ENCODE assay signal across 35 cellular contexts in genomic region chr1:235236128-235236527, GRCh38.
"Had no signal": no experiment of that assay in that cellular context is flagged by ENCODE, and none has a peak within 500 bp of the region (broad histone marks: within the 10 kb centered on the region; RNA-seq: fewer than 3 reads in every experiment).

No MANE protein-coding gene starts in this region.

- H3K4me3 Mint-ChIP-seq: activated CD4-positive, alpha-beta memory T cell treated with anti-CD3 and anti-CD28 coated beads for 36 hours; activated CD4-positive, alpha-beta T cell treated with anti-CD3 and anti-CD28 coated beads for 36 hours; activated CD4-positive, alpha-beta T cell treated with anti-CD3 and anti-CD28 coated beads, Interleukin-2, amount 10 ng/mL, durations not matched to agents 24 days and 14 days; activated CD8-positive, alpha-beta T cell treated with anti-CD3 and anti-CD28 coated beads, Interleukin-2, amount 10 ng/mL, durations not matched to agents 7 days and 5 days; activated naive CD4-positive, alpha-beta T cell treated with anti-CD3 and anti-CD28 coated beads, Interleukin-2, amount 10 ng/mL, durations not matched to agents 7 days and 5 days; activated naive CD8-positive, alpha-beta T cell treated with anti-CD3 and anti-CD28 coated beads, Interleukin-2, amount 10 ng/mL, durations not matched to agents 7 days and 5 days; activated T-cell treated with anti-CD3 and anti-CD28 coated beads, Interleukin-2, amount 50 U/mL, for 24 hours; activated T-cell treated with anti-CD3 and anti-CD28 coated beads, Interleukin-2, amount 50 U/mL, for 72 hours; brain; dendritic cell treated with granulocyte-macrophage colony-stimulating factor and Interleukin-4, amounts not matched to agents 40 ng/mL and 50 ng/mL, for 4 days; endodermal cell; T-cell; T-helper 1 cell treated with Interleukin-12 subunit alpha and Interleukin-12 subunit beta and Interleukin-4 antibody, amounts not matched to agents 30 μg/mL and 1 μg/mL, for 36 hours; T-helper 2 cell treated with Interferon-gamma antibody and Interleukin-4, amounts not matched to agents 5 μg/mL and 100 μg/mL, for 36 hours had no signal

- H3K4me1 ChIP-seq: ascending aorta, breast epithelium, esophagus muscularis mucosa, gastrocnemius medialis had no signal

- H3K9me3 Mint-ChIP-seq: activated CD4-positive, alpha-beta memory T cell treated with anti-CD3 and anti-CD28 coated beads for 36 hours; activated CD4-positive, alpha-beta T cell treated with anti-CD3 and anti-CD28 coated beads, Interleukin-2, amount 10 ng/mL, durations not matched to agents 24 days and 14 days; activated naive CD4-positive, alpha-beta T cell treated with anti-CD3 and anti-CD28 coated beads, Interleukin-2, amount 10 ng/mL, durations not matched to agents 7 days and 5 days; activated naive CD4-positive, alpha-beta T cell treated with anti-CD3 and anti-CD28 coated beads, Interleukin-2, amount 50 U/mL, for 72 hours; activated naive CD8-positive, alpha-beta T cell treated with anti-CD3 and anti-CD28 coated beads, Interleukin-2, amount 10 ng/mL, durations not matched to agents 7 days and 5 days; activated T-cell treated with anti-CD3 and anti-CD28 coated beads, Interleukin-2, amount 50 U/mL, for 24 hours; activated T-cell treated with anti-CD3 and anti-CD28 coated beads, Interleukin-2, amount 50 U/mL, for 72 hours; brain; dendritic cell treated with granulocyte-macrophage colony-stimulating factor and Interleukin-4, amounts not matched to agents 40 ng/mL and 50 ng/mL, for 4 days; endodermal cell; T-cell; T-helper 1 cell treated with Interleukin-12 subunit alpha and Interleukin-12 subunit beta and Interleukin-4 antibody, amounts not matched to agents 30 μg/mL and 1 μg/mL, for 36 hours; T-helper 2 cell treated with Interferon-gamma antibody and Interleukin-4, amounts not matched to agents 5 μg/mL and 100 μg/mL, for 36 hours had no signal

- H3K27me3 ChIP-seq: ascending aorta, breast epithelium, cardiac muscle cell, dorsolateral prefrontal cortex, esophagus muscularis mucosa, foreskin keratinocyte, gastrocnemius medialis, heart left ventricle had no signal

- H3K27ac ChIP-seq: ascending aorta, breast epithelium, cardiac muscle cell, coronary artery, dorsolateral prefrontal cortex, esophagus muscularis mucosa, foreskin keratinocyte, gastrocnemius medialis, heart left ventricle had no signal

- H3K9me3 ChIP-seq: ascending aorta, breast epithelium, esophagus muscularis mucosa, gastrocnemius medialis, heart left ventricle had no signal

- H3K36me3 Mint-ChIP-seq: activated naive CD4-positive, alpha-beta T cell treated with anti-CD3 and anti-CD28 coated beads, Interleukin-2, amount 50 U/mL, for 72 hours had no signal

- DNase-seq: activated CD4-positive, alpha-beta memory T cell treated with anti-CD3 and anti-CD28 coated beads for 36 hours; activated CD4-positive, alpha-beta T cell treated with anti-CD3 and anti-CD28 coated beads for 36 hours; activated CD4-positive, alpha-beta T cell treated with anti-CD3 and anti-CD28 coated beads, Interleukin-2, amount 10 ng/mL, durations not matched to agents 24 days and 14 days; activated CD4-positive, CD25-positive, alpha-beta regulatory T cell; activated CD4-positive, CD25-positive, alpha-beta regulatory T cell treated with anti-CD3 and anti-CD28 coated beads, Interleukin-2, amount 50 U/mL, for 72 hours; activated CD8-positive, alpha-beta memory T cell treated with anti-CD3 and anti-CD28 coated beads, Interleukin-2, amount 50 U/mL, for 48 hours; activated CD8-positive, alpha-beta T cell treated with anti-CD3 and anti-CD28 coated beads, Interleukin-2, amount 10 ng/mL, durations not matched to agents 7 days and 5 days; activated gamma-delta T cell; activated naive CD4-positive, alpha-beta T cell; activated naive CD4-positive, alpha-beta T cell treated with anti-CD3 and anti-CD28 coated beads, Interleukin-2, amount 10 ng/mL, durations not matched to agents 7 days and 5 days; activated naive CD8-positive, alpha-beta T cell treated with anti-CD3 and anti-CD28 coated beads, Interleukin-2, amount 10 ng/mL, durations not matched to agents 7 days and 5 days; activated T-cell treated with anti-CD3 and anti-CD28 coated beads for 4 hours; activated T-cell treated with anti-CD3 and anti-CD28 coated beads, Interleukin-2, amount 50 U/mL, for 24 hours; activated T-cell treated with anti-CD3 and anti-CD28 coated beads, Interleukin-2, amount 50 U/mL, for 72 hours; central memory CD4-positive, alpha-beta T cell; cerebellar nuclear complex; dorsolateral prefrontal cortex; effector memory CD4-positive, alpha-beta T cell; endodermal cell; foreskin keratinocyte; gastrocnemius medialis; glutamatergic neuron; heart left ventricle; T-cell; T1000 had no signal

- H3K36me3 ChIP-seq: breast epithelium had no signal

- ATAC-seq: activated CD4-positive, alpha-beta T cell treated with anti-CD3 and anti-CD28 coated beads for 36 hours; activated CD8-positive, alpha-beta T cell treated with anti-CD3 and anti-CD28 coated beads, Interleukin-2, amount 10 ng/mL, durations not matched to agents 7 days and 5 days; activated naive CD4-positive, alpha-beta T cell treated with anti-CD3 and anti-CD28 coated beads, Interleukin-2, amount 50 U/mL, for 72 hours; activated T-cell treated with anti-CD3 and anti-CD28 coated beads, Interleukin-2, amount 50 U/mL, for 72 hours; foreskin keratinocyte; gastrocnemius medialis; heart left ventricle; T-cell had no signal

- H3K27ac Mint-ChIP-seq: activated CD4-positive, alpha-beta memory T cell treated with anti-CD3 and anti-CD28 coated beads for 36 hours; activated CD4-positive, alpha-beta T cell treated with anti-CD3 and anti-CD28 coated beads for 36 hours; activated CD4-positive, alpha-beta T cell treated with anti-CD3 and anti-CD28 coated beads, Interleukin-2, amount 10 ng/mL, durations not matched to agents 24 days and 14 days; activated CD8-positive, alpha-beta T cell treated with anti-CD3 and anti-CD28 coated beads, Interleukin-2, amount 10 ng/mL, durations not matched to agents 7 days and 5 days; activated naive CD4-positive, alpha-beta T cell treated with anti-CD3 and anti-CD28 coated beads, Interleukin-2, amount 10 ng/mL, durations not matched to agents 7 days and 5 days; activated naive CD4-positive, alpha-beta T cell treated with anti-CD3 and anti-CD28 coated beads, Interleukin-2, amount 50 U/mL, for 72 hours; activated naive CD8-positive, alpha-beta T cell treated with anti-CD3 and anti-CD28 coated beads, Interleukin-2, amount 10 ng/mL, durations not matched to agents 7 days and 5 days; dendritic cell treated with granulocyte-macrophage colony-stimulating factor and Interleukin-4, amounts not matched to agents 40 ng/mL and 50 ng/mL, for 4 days; T-cell; T-helper 1 cell treated with Interleukin-12 subunit alpha and Interleukin-12 subunit beta and Interleukin-4 antibody, amounts not matched to agents 30 μg/mL and 1 μg/mL, for 36 hours; T-helper 2 cell treated with Interferon-gamma antibody and Interleukin-4, amounts not matched to agents 5 μg/mL and 100 μg/mL, for 36 hours had no signal

- H3K4me3 ChIP-seq: ascending aorta, breast epithelium, cardiac muscle cell, coronary artery, dorsolateral prefrontal cortex, esophagus muscularis mucosa, gastrocnemius medialis, heart left ventricle had no signal

- H3K4me1 Mint-ChIP-seq: brain, endodermal cell had no signal
